26 cellular contexts compared by ENCODE assay signal in the genomic region with DNA sequence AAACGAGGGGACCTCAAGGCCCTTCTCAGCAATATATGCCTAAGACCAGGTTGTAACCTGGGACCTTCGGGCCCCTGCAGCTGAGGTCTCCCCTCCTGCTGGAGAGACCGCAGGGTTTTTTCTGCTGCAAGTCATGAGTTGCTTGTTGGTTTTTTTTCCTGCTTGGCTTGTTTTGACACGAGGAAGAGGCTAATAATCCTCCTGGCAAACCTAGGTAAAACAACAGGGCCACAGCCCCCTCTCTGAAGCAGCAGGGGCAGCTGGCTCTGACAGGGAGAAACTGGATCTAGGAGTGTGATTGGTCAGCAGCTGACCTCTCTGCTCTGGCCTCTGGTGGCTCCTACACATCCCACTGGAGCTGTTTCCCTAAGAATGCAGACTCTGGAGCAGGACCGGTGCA.
DNase-seq lines count a peak whose midpoint lies in the region; ATAC-seq, FAIRE-seq and TF ChIP-seq lines count a peak whose summit lies in the region.
"Had no signal": no experiment of that assay in that cellular context is flagged by ENCODE, and none has a peak within 500 bp of the region (broad histone marks: within the 10 kb centered on the region; RNA-seq: fewer than 3 reads in every experiment).

No MANE protein-coding gene starts in this region.

- peaks cover 57 to 97% (median 87%) of the 10 kb centered on the region in 7 donors for H3K4me1 Mint-ChIP-seq in naive thymus-derived CD4-positive, alpha-beta T cell
- H3K4me1 Mint-ChIP-seq in osteocyte (ENCODE audit: unreplicated experiment) = no peaks in the 10 kb centered on the region

- no peak for TF ChIP-seq CTCF in bronchial epithelial cell (IDR thresholded peaks at IDR 0.05; ENCODE audit: insufficient read depth, low read length, severe bottlenecking)
- TF ChIP-seq CTCF in thyroid gland (IDR thresholded peaks at IDR 0.05) = no peak
- no peak for TF ChIP-seq CTCF in osteocyte (IDR thresholded peaks at IDR 0.05)
- TF ChIP-seq CTCF in GM20000 (IDR thresholded peaks at IDR 0.05; ENCODE audit: extremely low read depth, missing control alignments) = no peak

- no peak for FAIRE-seq in bronchial epithelial cell (lab: Jason Lieb, UNC)
- FAIRE-seq: D721Med, GM12892, pancreas, urothelium cell line had no signal

- intact Hi-C loops in naive thymus-derived CD4-positive, alpha-beta T cell (cut with micrococcal nuclease) = loop anchor here (2.0 kb wide), 2 partner anchors 15 to 17 kb away; no protein-coding TSS in a partner anchor
- intact Hi-C loops in thyroid gland (cut with DNase I) = no loop called here

- no peaks in the 10 kb centered on the region for H3K27me3 Mint-ChIP-seq in naive thymus-derived CD4-positive, alpha-beta T cell
- no peaks in the 10 kb centered on the region for H3K27me3 Mint-ChIP-seq in osteocyte (ENCODE audit: unreplicated experiment)

- H3K4me3 Mint-ChIP-seq in naive thymus-derived CD4-positive, alpha-beta T cell = peak overlapping the region in 1 of 10 donors; percentile 3
- H3K4me3 Mint-ChIP-seq in osteocyte (ENCODE audit: unreplicated experiment) = no peak overlapping the region
- H3K4me3 Mint-ChIP-seq: HFFc6; T-helper 1 cell treated with Interleukin-12 subunit alpha and Interleukin-12 subunit beta and Interleukin-4 antibody, amounts not matched to agents 30 μg/mL and 1 μg/mL, for 36 hours had no signal

- 65 to 66% methylated on average over 5 of the region's 5 CpGs for WGBS in thyroid gland, 2 donors

- POLR2A ChIA-PET in naive thymus-derived CD4-positive, alpha-beta T cell (lab: Charles Lee) = interaction anchor here (0.9 to 1.5 kb wide), 7 partner anchors 8 to 34 kb away, joined by 3 to 5 read pairs (median 4); no protein-coding TSS in a partner anchor

- ATAC-seq in naive thymus-derived CD4-positive, alpha-beta T cell = no peak
- ATAC-seq in HG03565 (IDR thresholded peaks at IDR 0.05; ENCODE audit: unreplicated experiment) = no peak
- ATAC-seq: left colon, pancreas had no signal

- peaks cover 0 to 57% of the 10 kb centered on the region in 2 donors for H3K4me1 ChIP-seq in naive thymus-derived CD4-positive, alpha-beta T cell (ENCODE audit: control insufficient read depth in 2 of 2, insufficient read depth in 2 of 2, low read length in 2 of 2)
- peaks cover 23 to 43% of the 10 kb centered on the region in 2 donors for H3K4me1 ChIP-seq in thyroid gland

- H3K27me3 ChIP-seq in bronchial epithelial cell (ENCODE audit: control insufficient read depth, insufficient read depth, low read length) (no peaks in the 10 kb centered on the region), thyroid gland (no peaks in the 10 kb centered on the region)
- H3K27me3 ChIP-seq in naive thymus-derived CD4-positive, alpha-beta T cell (ENCODE audit: control insufficient read depth in 2 of 2, insufficient read depth in 2 of 2, low read length in 2 of 2) = no peaks in the 10 kb centered on the region
- H3K27me3 ChIP-seq: brain microvascular endothelial cell, pancreas had no signal

- H3K4me3 ChIP-seq in bronchial epithelial cell (ENCODE audit: low read depth, low read length) = no peak overlapping the region
- H3K4me3 ChIP-seq in naive thymus-derived CD4-positive, alpha-beta T cell (ENCODE audit: low read length) = no peak overlapping the region
- H3K4me3 ChIP-seq in thyroid gland (replicated peaks in 1 of 3) = no peak overlapping the region
- H3K4me3 ChIP-seq: GM23248, pancreas, SK-N-MC had no signal

- H3K36me3 ChIP-seq in bronchial epithelial cell (ENCODE audit: control insufficient read depth, insufficient read depth, low read length) = peaks cover 7% of the 10 kb centered on the region
- H3K36me3 ChIP-seq in naive thymus-derived CD4-positive, alpha-beta T cell (ENCODE audit: control insufficient read depth in 2 of 3, insufficient read depth in 3 of 3, low read length in 3 of 3) = peaks cover 0 to 29% (median 0%) of the 10 kb centered on the region in 3 experiments
- no peaks in the 10 kb centered on the region for H3K36me3 ChIP-seq in thyroid gland
- H3K36me3 ChIP-seq: brain microvascular endothelial cell, pancreas had no signal

- CTCF ChIA-PET in naive thymus-derived CD4-positive, alpha-beta T cell (lab: Charles Lee) = interaction anchor here (1.0 to 1.9 kb wide), 3 partner anchors 12 to 42 kb away, joined by 5 to 14 read pairs (median 6); no protein-coding TSS in a partner anchor

- DNase-seq in activated CD8-positive, alpha-beta memory T cell treated with anti-CD3 and anti-CD28 coated beads for 24 hours = peak; percentile 47
- no peak for DNase-seq in activated CD8-positive, alpha-beta memory T cell treated with anti-CD3 and anti-CD28 coated beads, Interleukin-2, amount 50 U/mL, for 4 hours
- DNase-seq in bronchial epithelial cell (ENCODE audit: low read depth) (peak; percentile 31), thyroid gland (no peak), osteocyte (ENCODE audit: extremely low spot score, unreplicated experiment) (no peak), GM20000 (ENCODE audit: low spot score) (no peak)
- no peak for DNase-seq in naive thymus-derived CD4-positive, alpha-beta T cell
- DNase-seq: activated CD4-positive, alpha-beta T cell treated with anti-CD3 and anti-CD28 coated beads for 4 hours; activated naive CD4-positive, alpha-beta T cell treated with Interleukin-2 at 50 U/mL for 16 hours; brain microvascular endothelial cell; effector CD4-positive, alpha-beta T cell; foreskin fibroblast; GM23248; HFFc6; IMR-90; left colon; mesendoderm; pancreas; RPMI8226 had no signal

- peak overlapping the region in 5 of 9 donors; percentile 28 to 57 (median 56) for H3K27ac Mint-ChIP-seq in naive thymus-derived CD4-positive, alpha-beta T cell
- H3K27ac Mint-ChIP-seq in osteocyte (ENCODE audit: unreplicated experiment) = no peak overlapping the region
- H3K27ac Mint-ChIP-seq: HFFc6; T-helper 1 cell treated with Interleukin-12 subunit alpha and Interleukin-12 subunit beta and Interleukin-4 antibody, amounts not matched to agents 30 μg/mL and 1 μg/mL, for 36 hours had no signal

- TF ChIP-seq POLR2A in thyroid gland (IDR thresholded peaks at IDR 0.05) = no peak

- H3K36me3 Mint-ChIP-seq in naive thymus-derived CD4-positive, alpha-beta T cell = peaks cover 0 to 22% (median 11%) of the 10 kb centered on the region in 5 donors
- H3K36me3 Mint-ChIP-seq in osteocyte (ENCODE audit: unreplicated experiment) = peaks cover 3% of the 10 kb centered on the region

- H3K9me3 Mint-ChIP-seq in naive thymus-derived CD4-positive, alpha-beta T cell = no peaks in the 10 kb centered on the region
- H3K9me3 Mint-ChIP-seq in osteocyte (ENCODE audit: unreplicated experiment) = no peaks in the 10 kb centered on the region
- H3K9me3 Mint-ChIP-seq: HFFc6; T-helper 1 cell treated with Interleukin-12 subunit alpha and Interleukin-12 subunit beta and Interleukin-4 antibody, amounts not matched to agents 30 μg/mL and 1 μg/mL, for 36 hours had no signal

- H3K27ac ChIP-seq in naive thymus-derived CD4-positive, alpha-beta T cell (ENCODE audit: low read depth, low read length) = no peak overlapping the region
- peak overlapping the region in 2 of 3 donors; percentile 1 to 14 for H3K27ac ChIP-seq in thyroid gland
- H3K27ac ChIP-seq: 22Rv1, brain microvascular endothelial cell, GM23248, pancreas, SK-N-MC had no signal

- H3K9me3 ChIP-seq in naive thymus-derived CD4-positive, alpha-beta T cell (ENCODE audit: control insufficient read depth in 2 of 3, low read length in 3 of 3) = no peaks in the 10 kb centered on the region
- H3K9me3 ChIP-seq in thyroid gland = no peaks in the 10 kb centered on the region
- H3K9me3 ChIP-seq: pancreas had no signal

Comparison
In these comparisons a context has a peak if more than half of its experiments do, and no peak if none do; other contexts are left out.
1. DNase-seq: peak in activated CD8-positive, alpha-beta memory T cell treated with anti-CD3 and anti-CD28 coated beads for 24 hours (single experiment) and bronchial epithelial cell (single experiment); none in activated CD8-positive, alpha-beta memory T cell treated with anti-CD3 and anti-CD28 coated beads, Interleukin-2, amount 50 U/mL, for 4 hours (single experiment), naive thymus-derived CD4-positive, alpha-beta T cell (0 of 9), thyroid gland (0 of 2), osteocyte (single experiment) and GM20000 (single experiment).